20 cellular contexts compared by ENCODE assay signal in genomic region chr12:75315518-75315917, GRCh38. TPM values are rescaled to one million over a fixed set of nuclear protein-coding genes. Genes with fewer than 3 reads are reported as not detected.
DNase-seq lines count a peak whose midpoint lies in the region; ATAC-seq, FAIRE-seq and TF ChIP-seq lines count a peak whose summit lies in the region.
"Had no signal": no experiment of that assay in that cellular context is flagged by ENCODE, and none has a peak within 500 bp of the region (broad histone marks: within the 10 kb centered on the region; RNA-seq: fewer than 3 reads in every experiment).

No MANE protein-coding gene starts in this region.

- H3K9ac ChIP-seq in HepG2 (ENCODE audit: insufficient read depth, low read depth, low read length) = no peak overlapping the region
- H3K9ac ChIP-seq: BLaER1 had no signal

- intact Hi-C loops in HepG2 (cut with micrococcal nuclease; ENCODE audit: unreplicated experiment) = no loop called here

- no peak overlapping the region for H3K4me3 ChIP-seq in MG63
- H3K4me3 ChIP-seq in choroid plexus epithelial cell (ENCODE audit: low read depth, low read length) = no peak overlapping the region
- no peak overlapping the region for H3K4me3 ChIP-seq in mesodermal cell (ENCODE audit: extremely low read depth, insufficient read depth, low read length, poor library complexity, severe bottlenecking)
- no peak overlapping the region for H3K4me3 ChIP-seq in HepG2 (replicated peaks in 1 of 3; ENCODE audit: insufficient read depth in 1 of 3, low read depth in 2 of 3, low read length in 3 of 3)
- H3K4me3 ChIP-seq in H7 (ENCODE audit: insufficient read depth, low read depth, low read length) = no peak overlapping the region
- H3K4me3 ChIP-seq: adrenal gland, BLaER1, HAP-1, upper lobe of left lung had no signal

- no peak for TF ChIP-seq POLR2A in HepG2 (IDR thresholded peaks at IDR 0.05; ENCODE audit: insufficient read depth in 1 of 2, low read depth in 2 of 2, low read length in 2 of 2)

- H3K27ac ChIP-seq in mesodermal cell (ENCODE audit: low read depth, low read length, severe bottlenecking) (peak overlapping the region; percentile 31), HepG2 (ENCODE audit: extremely low read length, insufficient read depth, low read length) (no peak overlapping the region)
- H3K27ac ChIP-seq: adrenal gland, BLaER1, foreskin keratinocyte, upper lobe of left lung had no signal

- no TSS peak for BruUV-seq in HepG2 (replicated peaks; lab: Mats Ljungman, UMichigan)

- H3K36me3 ChIP-seq in MG63 (no peaks in the 10 kb centered on the region), mesodermal cell (ENCODE audit: control insufficient read depth, insufficient read depth, low read length) (no peaks in the 10 kb centered on the region), HepG2 (replicated peaks in 1 of 2; ENCODE audit: control insufficient read depth in 1 of 2, insufficient read depth in 2 of 2, low read length in 2 of 2) (no peaks in the 10 kb centered on the region), H7 (replicated peaks; ENCODE audit: control insufficient read depth, insufficient read depth, low read length) (no peaks in the 10 kb centered on the region)
- H3K36me3 ChIP-seq: adrenal gland, BLaER1, HAP-1, upper lobe of left lung had no signal

- H3K4me1 ChIP-seq in mesodermal cell (ENCODE audit: control insufficient read depth, insufficient read depth, low read length, poor library complexity, severe bottlenecking) (peaks cover 15% of the 10 kb centered on the region), HepG2 (ENCODE audit: insufficient read depth, low read length) (no peaks in the 10 kb centered on the region)
- H3K4me1 ChIP-seq: adrenal gland, BLaER1, foreskin keratinocyte, HAP-1, upper lobe of left lung had no signal

- FAIRE-seq in HepG2 (lab: Jason Lieb, UNC) = no peak

- in situ Hi-C loops in HepG2 (cut with HindIII; ENCODE audit: extremely low pct_ligation_motif_present, low pct_unique_long_range_greater_than_20kb) = no loop called here

- DNase-seq in AG20443 (ENCODE audit: low spot score) (peak; percentile 57), MG63 (peak; percentile 11), choroid plexus epithelial cell (ENCODE audit: low read depth) (peak; percentile 75), HepG2 (ENCODE audit: low spot score) (no peak), H7 (no peak)
- no peak for DNase-seq in effector CD4-positive, alpha-beta T cell
- DNase-seq: activated CD4-positive, alpha-beta T cell treated with anti-CD3 and anti-CD28 coated beads, Interleukin-2, amount 50 U/mL, for 4 hours; adrenal gland; dermis blood vessel endothelial cell; foreskin keratinocyte; KBM-7; NCI-H2227 treated with DMSO at 0.1 percent for 48 hours; occipital lobe; upper lobe of left lung had no signal

- no peak for ATAC-seq in HepG2
- ATAC-seq in HG02610 (IDR thresholded peaks at IDR 0.05; ENCODE audit: unreplicated experiment) = no peak
- ATAC-seq: foreskin keratinocyte; stimulated activated memory B cell treated with anti-CD40 and anti-IgM and Interleukin-4, amounts not matched to agents 10 μg/mL and 1 μg/mL and 100 μg/mL, for 72 hours had no signal

- H3K9me3 ChIP-seq in MG63 = no peaks in the 10 kb centered on the region
- no peaks in the 10 kb centered on the region for H3K9me3 ChIP-seq in mesodermal cell (ENCODE audit: control insufficient read depth, low read length)
- H3K9me3 ChIP-seq in HepG2 (ENCODE audit: low read length) = no peaks in the 10 kb centered on the region
- H3K9me3 ChIP-seq: adrenal gland, BLaER1, HAP-1, upper lobe of left lung had no signal

- POLR2A ChIA-PET in HepG2 (lab: Yijun Ruan, JAX) = no interaction called here

- no peak for TF ChIP-seq RAD21 in HepG2 (CRISPR knock-in tag; IDR thresholded peaks at IDR 0.05)

- no peak overlapping the region for H3K4me2 ChIP-seq in HepG2 (ENCODE audit: low read depth, low read length)
- H3K4me2 ChIP-seq: BLaER1 had no signal

- H3K27me3 ChIP-seq in MG63 (no peaks in the 10 kb centered on the region), HepG2 (ENCODE audit: control insufficient read depth in 1 of 2, insufficient read depth in 2 of 2, low read length in 2 of 2) (no peaks in the 10 kb centered on the region), H7 (ENCODE audit: control insufficient read depth, insufficient read depth, low read length) (no peaks in the 10 kb centered on the region)
- H3K27me3 ChIP-seq: adrenal gland, BLaER1, foreskin keratinocyte, upper lobe of left lung had no signal

- no peaks in the 10 kb centered on the region for H3K79me2 ChIP-seq in HepG2 (ENCODE audit: insufficient read depth, low read length)

- no peak overlapping the region for H2AFZ ChIP-seq in HepG2 (ENCODE audit: low read length)

- no peaks in the 10 kb centered on the region for H4K20me1 ChIP-seq in HepG2 (ENCODE audit: insufficient read depth, low read length)
- H4K20me1 ChIP-seq: BLaER1 had no signal

- CTCF ChIA-PET in HepG2 (lab: Yijun Ruan, JAX; ENCODE audit: low intra/inter-chr PET ratio, low total read pairs) = no interaction called here

- TF ChIP-seq EP300 in HepG2 (IDR thresholded peaks at IDR 0.05; ENCODE audit: low read depth in 2 of 2, low read length in 2 of 2) (no peak), HepG2 (CRISPR knock-in tag; IDR thresholded peaks at IDR 0.05; ENCODE audit: borderline replicate concordance) (no peak)

- no peak for TF ChIP-seq CTCF in choroid plexus epithelial cell (conservative IDR thresholded peaks at IDR 0.05; ENCODE audit: low read depth, low read length)
- no peak for TF ChIP-seq CTCF in HepG2 (CRISPR knock-in tag; IDR thresholded peaks at IDR 0.05)

TF ChIP-seq in HepG2, 621 proteins besides CTCF, POLR2A, EP300 and RAD21 (continues in another document):
- TF ChIP-seq RFX1 (IDR thresholded peaks at IDR 0.05) = no peak
- TF ChIP-seq, protein P1, sequence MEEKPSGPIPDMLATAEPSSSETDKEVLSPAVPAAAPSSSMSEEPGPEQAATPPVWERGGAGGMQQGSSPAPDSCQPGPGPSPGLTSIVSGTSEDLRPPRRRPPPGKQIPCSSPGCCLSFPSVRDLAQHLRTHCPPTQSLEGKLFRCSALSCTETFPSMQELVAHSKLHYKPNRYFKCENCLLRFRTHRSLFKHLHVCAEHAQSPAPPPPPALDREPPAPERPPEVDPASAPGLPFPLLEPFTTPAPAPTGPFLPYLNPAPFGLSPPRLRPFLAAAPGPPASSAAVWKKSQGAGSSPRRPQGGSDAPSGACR (CRISPR knock-in tag; IDR thresholded peaks at IDR 0.05) = no peak

RNA-seq across cellular contexts. Expression of gene CAPS2, which starts 14.6 kb away (rescaled TPM):
- 0.37 and 0.43 TPM in 2 replicates for total RNA-seq in MG63 (2014; rRNA removed; shearing (Covaris generic); ENCODE audit: low replicate concordance)
- polyA plus RNA-seq in mesodermal cell (2013, experiment 1 of 2) = 2.5 TPM
- polyA plus RNA-seq in mesodermal cell (2013, experiment 2 of 2) = 2.2 TPM
- not detected in 2 replicates for total RNA-seq in HepG2 (2016; rRNA removed; fragmentation: Illumina TruSeq; extraction: Trizol)
- total RNA-seq in HepG2 (2016; cell fraction: cytosol; rRNA removed; fragmentation: Illumina TruSeq; extraction: Trizol; ENCODE audit: low read depth) = not detected in 2 replicates
- total RNA-seq in HepG2 (2016; cell fraction: insoluble cytoplasmic fraction; rRNA removed; fragmentation: Illumina TruSeq; extraction: Trizol) = not detected in 2 replicates
- 0.25 TPM in 1 of 2 replicates, not detected in the other for total RNA-seq in HepG2 (2016; cell fraction: membrane; rRNA removed; fragmentation: Illumina TruSeq; extraction: Trizol)
- total RNA-seq in HepG2 (2016; cell fraction: nucleus; rRNA removed; fragmentation: Illumina TruSeq; extraction: Trizol) = not detected in 2 replicates
- polyA plus RNA-seq in HepG2 (2011; rRNA removed) = 0.11 TPM in 1 of 2 replicates, not detected in the other
- not detected in 2 replicates for polyA plus RNA-seq in HepG2 (2011; cell fraction: cytosol; rRNA removed)
- not detected in 2 replicates for polyA plus RNA-seq in HepG2 (2011; cell fraction: nucleus; rRNA removed)
- not detected in 2 replicates for polyA plus RNA-seq in HepG2 (2012)
- not detected in 2 replicates for polyA plus RNA-seq in HepG2 (2016; cell fraction: cytosol; fragmentation: Illumina TruSeq; extraction: Trizol; ENCODE audit: low read depth)
- polyA plus RNA-seq in HepG2 (2016; cell fraction: insoluble cytoplasmic fraction; fragmentation: Illumina TruSeq; extraction: Trizol; ENCODE audit: low read depth) = not detected in 2 replicates
- polyA plus RNA-seq in HepG2 (2016; cell fraction: membrane; fragmentation: Illumina TruSeq; extraction: Trizol; ENCODE audit: low read depth) = not detected in 2 replicates
- polyA plus RNA-seq in HepG2 (2016; cell fraction: nucleus; fragmentation: Illumina TruSeq; extraction: Trizol; ENCODE audit: insufficient read depth, low read depth) = not detected in 2 replicates
- 0.24 and 4.0 TPM in 2 replicates for polyA minus RNA-seq in HepG2 (2011; rRNA and poly(A)+ RNA removed; ENCODE audit: low replicate concordance)
- not detected in 2 replicates for polyA minus RNA-seq in HepG2 (2011; cell fraction: cytosol; rRNA and poly(A)+ RNA removed)
- not detected in 2 replicates for polyA minus RNA-seq in HepG2 (2011; cell fraction: nucleus; rRNA and poly(A)+ RNA removed)
- total RNA-seq in H7 (2014; rRNA removed; shearing (Covaris generic)) = 3.2 and 5.2 TPM in 2 replicates

RNA-seq across cellular contexts. Expression of gene GLIPR1L1, which starts 19.0 kb away (rescaled TPM):
- not detected in 2 replicates for total RNA-seq in MG63 (2014; rRNA removed; shearing (Covaris generic); ENCODE audit: low replicate concordance)
- polyA plus RNA-seq in mesodermal cell (2013, experiment 1 of 2) = 1.8 TPM
- polyA plus RNA-seq in mesodermal cell (2013, experiment 2 of 2) = 1.1 TPM
- total RNA-seq in HepG2 (2016; rRNA removed; fragmentation: Illumina TruSeq; extraction: Trizol) = not detected in 2 replicates
- total RNA-seq in HepG2 (2016; cell fraction: cytosol; rRNA removed; fragmentation: Illumina TruSeq; extraction: Trizol; ENCODE audit: low read depth) = not detected in 2 replicates
- not detected in 2 replicates for total RNA-seq in HepG2 (2016; cell fraction: insoluble cytoplasmic fraction; rRNA removed; fragmentation: Illumina TruSeq; extraction: Trizol)
- not detected in 2 replicates for total RNA-seq in HepG2 (2016; cell fraction: membrane; rRNA removed; fragmentation: Illumina TruSeq; extraction: Trizol)
- total RNA-seq in HepG2 (2016; cell fraction: nucleus; rRNA removed; fragmentation: Illumina TruSeq; extraction: Trizol) = not detected in 2 replicates
- polyA plus RNA-seq in HepG2 (2011; rRNA removed) = not detected in 2 replicates
- not detected in 2 replicates for polyA plus RNA-seq in HepG2 (2011; cell fraction: cytosol; rRNA removed)
- not detected in 2 replicates for polyA plus RNA-seq in HepG2 (2011; cell fraction: nucleus; rRNA removed)
- polyA plus RNA-seq in HepG2 (2012) = not detected in 2 replicates
- polyA plus RNA-seq in HepG2 (2016; cell fraction: cytosol; fragmentation: Illumina TruSeq; extraction: Trizol; ENCODE audit: low read depth) = not detected in 2 replicates
- polyA plus RNA-seq in HepG2 (2016; cell fraction: insoluble cytoplasmic fraction; fragmentation: Illumina TruSeq; extraction: Trizol; ENCODE audit: low read depth) = not detected in 2 replicates
- polyA plus RNA-seq in HepG2 (2016; cell fraction: membrane; fragmentation: Illumina TruSeq; extraction: Trizol; ENCODE audit: low read depth) = not detected in 2 replicates
- not detected in 2 replicates for polyA plus RNA-seq in HepG2 (2016; cell fraction: nucleus; fragmentation: Illumina TruSeq; extraction: Trizol; ENCODE audit: insufficient read depth, low read depth)
- not detected in 2 replicates for polyA minus RNA-seq in HepG2 (2011; rRNA and poly(A)+ RNA removed; ENCODE audit: low replicate concordance)
- not detected in 2 replicates for polyA minus RNA-seq in HepG2 (2011; cell fraction: cytosol; rRNA and poly(A)+ RNA removed)
- not detected in 2 replicates for polyA minus RNA-seq in HepG2 (2011; cell fraction: nucleus; rRNA and poly(A)+ RNA removed)
- total RNA-seq in H7 (2014; rRNA removed; shearing (Covaris generic)) = 12.8 and 17.6 TPM in 2 replicates
- total RNA-seq: adrenal gland, dermis blood vessel endothelial cell, foreskin keratinocyte, occipital lobe, skeletal muscle tissue, upper lobe of left lung had no signal
- polyA plus RNA-seq: adrenal gland, foreskin keratinocyte had no signal

Comparison
In these comparisons a context has a peak if more than half of its experiments do, and no peak if none do; other contexts are left out.
1. DNase-seq: peak in AG20443 (single experiment), MG63 (single experiment) and choroid plexus epithelial cell (single experiment); none in HepG2 (single experiment), H7 (single experiment) and effector CD4-positive, alpha-beta T cell (single experiment).
2. RNA of gene GLIPR1L1, which starts 19.0 kb away (total RNA-seq): 12.8 to 17.6 TPM in H7; not detected in MG63 and not detected in HepG2; every median in the first group is over 10 times any median in the second.